ENCODE assay signal across 30 cellular contexts in the genomic region with DNA sequence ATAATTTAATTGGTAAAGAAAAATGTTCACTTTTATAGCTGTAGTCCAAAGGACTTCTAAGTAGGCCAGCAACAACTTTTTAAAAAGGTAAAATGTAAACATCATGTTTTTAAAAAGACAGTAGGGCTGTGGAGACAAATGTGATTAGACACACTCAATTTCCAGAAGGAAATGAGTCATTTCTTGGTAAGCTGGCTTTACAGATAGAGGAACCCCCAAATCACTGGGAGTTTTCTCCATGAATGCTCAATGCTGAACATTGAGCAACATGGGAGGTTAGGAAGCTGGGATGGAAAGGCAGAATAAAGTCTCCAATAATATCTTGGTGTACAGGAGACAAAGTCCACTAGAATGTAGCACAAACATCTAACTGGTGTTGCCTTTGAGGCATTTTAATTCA.
A peak's percentile ranks its signal among the peaks of the same experiment; 100 is the strongest.
DNase-seq lines count a peak whose midpoint lies in the region; ATAC-seq, FAIRE-seq and TF ChIP-seq lines count a peak whose summit lies in the region.
"Had no signal": no experiment of that assay in that cellular context is flagged by ENCODE, and none has a peak within 500 bp of the region (broad histone marks: within the 10 kb centered on the region; RNA-seq: fewer than 3 reads in every experiment).

No MANE protein-coding gene starts in this region.

- no peaks in the 10 kb centered on the region for H3K9me3 Mint-ChIP-seq in WTC11
- no peaks in the 10 kb centered on the region for H3K9me3 Mint-ChIP-seq in activated CD4-positive, alpha-beta T cell treated with anti-CD3 and anti-CD28 coated beads, Interleukin-2, amount 10 ng/mL, durations not matched to agents 24 days and 14 days
- H3K9me3 Mint-ChIP-seq: activated naive CD4-positive, alpha-beta T cell treated with anti-CD3 and anti-CD28 coated beads, Interleukin-2, amount 50 U/mL, for 24 hours; activated T-helper 1 cell treated with anti-CD3 and anti-CD28 coated beads, Interleukin-12 subunit alpha, Interleukin-12 subunit beta, Interleukin-2, Interleukin-4 antibody, amounts not matched to agents 30 ng/mL and 10 ng/mL and 1 ng/mL, durations not matched to agents 14 hours and 24 hours and 36 hours; CD4-positive, alpha-beta T cell; effector memory CD8-positive, alpha-beta T cell; naive thymus-derived CD8-positive, alpha-beta T cell; stimulated activated naive CD8-positive, alpha-beta T cell treated with anti-CD3 and anti-CD28 coated beads, Interleukin-15, Interleukin-2, amounts not matched to agents 100 ng/mL and 50 ng/mL, for 24 hours had no signal

- H3K4me2 ChIP-seq in K562 (ENCODE audit: insufficient read depth, low read length) = no peak overlapping the region

- H3K79me2 ChIP-seq in K562 (ENCODE audit: control insufficient read depth, insufficient read depth, low read length) = no peaks in the 10 kb centered on the region

- POLR2A ChIA-PET in K562 (lab: Yijun Ruan, JAX) (no interaction called here), WTC11 (lab: Charles Lee) (no interaction called here)

- H3K27ac Mint-ChIP-seq in WTC11 = no peak overlapping the region
- no peak overlapping the region for H3K27ac Mint-ChIP-seq in activated CD4-positive, alpha-beta T cell treated with anti-CD3 and anti-CD28 coated beads, Interleukin-2, amount 10 ng/mL, durations not matched to agents 24 days and 14 days
- H3K27ac Mint-ChIP-seq: activated naive CD4-positive, alpha-beta T cell treated with anti-CD3 and anti-CD28 coated beads, Interleukin-2, amount 50 U/mL, for 24 hours; activated T-helper 1 cell treated with anti-CD3 and anti-CD28 coated beads, Interleukin-12 subunit alpha, Interleukin-12 subunit beta, Interleukin-2, Interleukin-4 antibody, amounts not matched to agents 30 ng/mL and 10 ng/mL and 1 ng/mL, durations not matched to agents 14 hours and 24 hours and 36 hours; CD4-positive, alpha-beta T cell; effector memory CD8-positive, alpha-beta T cell; naive thymus-derived CD8-positive, alpha-beta T cell; stimulated activated naive CD8-positive, alpha-beta T cell treated with anti-CD3 and anti-CD28 coated beads, Interleukin-15, Interleukin-2, amounts not matched to agents 100 ng/mL and 50 ng/mL, for 24 hours had no signal

- no TSS peak for BruUV-seq in K562 (replicated peaks; lab: Mats Ljungman, UMichigan)

- H3K4me3 ChIP-seq in K562 (no peak overlapping the region), mesodermal cell (ENCODE audit: extremely low read depth, insufficient read depth, low read length, poor library complexity, severe bottlenecking) (no peak overlapping the region)
- H3K4me3 ChIP-seq: coronary artery, MG63, skin epidermis, vagina had no signal

- H3K36me3 ChIP-seq in K562 (ENCODE audit: control insufficient read depth, insufficient read depth, low read length) (no peaks in the 10 kb centered on the region), mesodermal cell (ENCODE audit: control insufficient read depth, insufficient read depth, low read length) (no peaks in the 10 kb centered on the region)
- H3K36me3 ChIP-seq: MG63, vagina had no signal

- peak; percentile 51; the same call in 1 of the 2 replicates for TF ChIP-seq EP300 in K562 (IDR thresholded peaks at IDR 0.05; ENCODE audit: low read length)

- no peaks in the 10 kb centered on the region for H3K4me1 Mint-ChIP-seq in WTC11
- no peaks in the 10 kb centered on the region for H3K4me1 Mint-ChIP-seq in activated CD4-positive, alpha-beta T cell treated with anti-CD3 and anti-CD28 coated beads, Interleukin-2, amount 10 ng/mL, durations not matched to agents 24 days and 14 days
- H3K4me1 Mint-ChIP-seq: activated naive CD4-positive, alpha-beta T cell treated with anti-CD3 and anti-CD28 coated beads, Interleukin-2, amount 50 U/mL, for 24 hours had no signal

- no peaks in the 10 kb centered on the region for H3K9me3 ChIP-seq in K562 (replicated peaks; ENCODE audit: control insufficient read depth, insufficient read depth, low read depth, low read length)
- H3K9me3 ChIP-seq in mesodermal cell (ENCODE audit: control insufficient read depth, low read length) = no peaks in the 10 kb centered on the region
- H3K9me3 ChIP-seq: MG63, vagina had no signal

- FAIRE-seq in K562 (lab: Jason Lieb, UNC) = peak; percentile 73
- FAIRE-seq: D721Med, GM12891 had no signal

- H3K9ac ChIP-seq in K562 (ENCODE audit: insufficient read depth in 1 of 2, low read depth in 2 of 2, low read length in 2 of 2) = no peak overlapping the region

- H3K4me1 ChIP-seq in K562 (replicated peaks in 1 of 2; ENCODE audit: control insufficient read depth in 2 of 2, insufficient read depth in 2 of 2, low read length in 2 of 2) (no peaks in the 10 kb centered on the region; a peak in 1 of 5 replicates), mesodermal cell (ENCODE audit: control insufficient read depth, insufficient read depth, low read length, poor library complexity, severe bottlenecking) (peaks cover 15% of the 10 kb centered on the region)
- H3K4me1 ChIP-seq: vagina had no signal

- peak overlapping the region; percentile 28; the same call in 1 of the 2 replicates for H2AFZ ChIP-seq in K562 (ENCODE audit: low read depth, low read length)

- H3K9me1 ChIP-seq in K562 (ENCODE audit: control insufficient read depth, insufficient read depth, low read length) = no peaks in the 10 kb centered on the region

- no peak for TF ChIP-seq RAD21 in K562 (CRISPR knock-in tag; conservative IDR thresholded peaks at IDR 0.05 in 1 of 2, IDR thresholded peaks at IDR 0.05 in 1 of 2)

- in situ Hi-C loops in K562 (cut with MboI) = no loop called here

- ATAC-seq in K562 (no peak), WTC11 (no peak), GM21717 (IDR thresholded peaks at IDR 0.05; ENCODE audit: unreplicated experiment) (no peak), GM19395 (IDR thresholded peaks at IDR 0.05; ENCODE audit: unreplicated experiment) (no peak)
- ATAC-seq: effector memory CD8-positive, alpha-beta T cell; naive thymus-derived CD8-positive, alpha-beta T cell had no signal

- no peaks in the 10 kb centered on the region for H3K36me3 Mint-ChIP-seq in WTC11
- H3K36me3 Mint-ChIP-seq in activated CD4-positive, alpha-beta T cell treated with anti-CD3 and anti-CD28 coated beads, Interleukin-2, amount 10 ng/mL, durations not matched to agents 24 days and 14 days (ENCODE audit: low read depth) = no peaks in the 10 kb centered on the region
- H3K36me3 Mint-ChIP-seq: activated naive CD4-positive, alpha-beta T cell treated with anti-CD3 and anti-CD28 coated beads, Interleukin-2, amount 50 U/mL, for 24 hours; naive thymus-derived CD8-positive, alpha-beta T cell had no signal

- H3K27me3 ChIP-seq in K562 (ENCODE audit: control insufficient read depth in 2 of 2, insufficient read depth in 2 of 2, low read length in 2 of 2) = no peaks in the 10 kb centered on the region
- H3K27me3 ChIP-seq: MG63, vagina had no signal

- DNase-seq in Kasumi-1 (lab: John Stamatoyannopoulos, UW) (peak; percentile 36 to 44), OCI-M2 (lab: John Stamatoyannopoulos, UW; ENCODE audit: unreplicated experiment) (peak; percentile 19), K562 (ENCODE audit: extremely low read depth in 1 of 4, low spot score in 3 of 4) (peak; percentile 10 to 35 (median 12)), WTC11 (ENCODE audit: low spot score) (no peak)
- no peak for DNase-seq in activated CD4-positive, alpha-beta T cell treated with anti-CD3 and anti-CD28 coated beads, Interleukin-2, amount 10 ng/mL, durations not matched to agents 24 days and 14 days
- DNase-seq: activated CD4-positive, alpha-beta T cell treated with anti-CD3 and anti-CD28 coated beads, Interleukin-2, amount 50 U/mL, for 48 hours; activated CD8-positive, alpha-beta memory T cell treated with anti-CD3 and anti-CD28 coated beads, Interleukin-2, amount 50 U/mL, for 4 hours; CD4-positive, alpha-beta T cell; effector memory CD8-positive, alpha-beta T cell; EL; foreskin fibroblast; GOT3; mesendoderm; MG63; naive thymus-derived CD8-positive, alpha-beta T cell; NCI-H1436 treated with DMSO at 0.1 percent for 48 hours; NCI-H2107; occipital lobe; SHP77 had no signal

- intact Hi-C loops in K562 (cut with micrococcal nuclease) = no loop called here
- intact Hi-C loops in activated CD4-positive, alpha-beta T cell treated with anti-CD3 and anti-CD28 coated beads, Interleukin-2, amount 10 ng/mL, durations not matched to agents 24 days and 14 days (cut with micrococcal nuclease) = no loop called here

- TF ChIP-seq CTCF in K562 (IDR thresholded peaks at IDR 0.05 in 2 of 3, conservative IDR thresholded peaks at IDR 0.05 in 1 of 3; ENCODE audit: insufficient read depth in 2 of 3, low read depth in 1 of 3, low read length in 3 of 3) (no peak), WTC11 (IDR thresholded peaks at IDR 0.05) (no peak)

- no peaks in the 10 kb centered on the region for H3K27me3 Mint-ChIP-seq in WTC11 (ENCODE audit: low read depth)
- H3K27me3 Mint-ChIP-seq in activated CD4-positive, alpha-beta T cell treated with anti-CD3 and anti-CD28 coated beads, Interleukin-2, amount 10 ng/mL, durations not matched to agents 24 days and 14 days = peaks cover 12% of the 10 kb centered on the region
- H3K27me3 Mint-ChIP-seq: effector memory CD8-positive, alpha-beta T cell had no signal

- CTCF ChIA-PET in K562 (lab: Yijun Ruan, JAX; ENCODE audit: low intra/inter-chr PET ratio) (no interaction called here), WTC11 (lab: Charles Lee) (interaction anchor here (0.9 kb wide), 1 partner anchor 122 kb away, joined by 4 read pairs; no protein-coding TSS in a partner anchor)

- no peak overlapping the region for H3K4me3 Mint-ChIP-seq in WTC11
- no peak overlapping the region for H3K4me3 Mint-ChIP-seq in activated CD4-positive, alpha-beta T cell treated with anti-CD3 and anti-CD28 coated beads, Interleukin-2, amount 10 ng/mL, durations not matched to agents 24 days and 14 days
- H3K4me3 Mint-ChIP-seq: activated naive CD4-positive, alpha-beta T cell treated with anti-CD3 and anti-CD28 coated beads, Interleukin-2, amount 50 U/mL, for 24 hours; activated T-helper 1 cell treated with anti-CD3 and anti-CD28 coated beads, Interleukin-12 subunit alpha, Interleukin-12 subunit beta, Interleukin-2, Interleukin-4 antibody, amounts not matched to agents 30 ng/mL and 10 ng/mL and 1 ng/mL, durations not matched to agents 14 hours and 24 hours and 36 hours; CD4-positive, alpha-beta T cell; effector memory CD8-positive, alpha-beta T cell; naive thymus-derived CD8-positive, alpha-beta T cell; stimulated activated naive CD8-positive, alpha-beta T cell treated with anti-CD3 and anti-CD28 coated beads, Interleukin-15, Interleukin-2, amounts not matched to agents 100 ng/mL and 50 ng/mL, for 24 hours had no signal

- no peak for TF ChIP-seq POLR2A in K562 (conservative IDR thresholded peaks at IDR 0.05)

- H3K27ac ChIP-seq in K562 (ENCODE audit: extremely low read depth, low read depth, low read length) (peak overlapping the region; percentile 52; the same call in 2 of the 3 replicates), mesodermal cell (ENCODE audit: low read depth, low read length, severe bottlenecking) (peak overlapping the region; percentile 32)
- H3K27ac ChIP-seq: coronary artery, skin epidermis, vagina had no signal

- H4K20me1 ChIP-seq in K562 (replicated peaks; ENCODE audit: control insufficient read depth, insufficient read depth, low read length) = no peaks in the 10 kb centered on the region

TF ChIP-seq in K562, 482 proteins besides CTCF, POLR2A, EP300 and RAD21 (continues in another document):
- no peak for TF ChIP-seq RUNX1 (IDR thresholded peaks at IDR 0.05; ENCODE audit: low read depth)
- no peak for TF ChIP-seq ZSCAN29 (IDR thresholded peaks at IDR 0.05)

TF ChIP-seq in WTC11, 78 proteins besides CTCF, POLR2A, EP300 and RAD21 (continues in another document):
- TF ChIP-seq SOX15 (CRISPR knock-in tag; IDR thresholded peaks at IDR 0.05) = no peak

Comparison
In these comparisons a context has a peak if more than half of its experiments do, and no peak if none do; other contexts are left out.
1. DNase-seq: peak in Kasumi-1 (2 of 2), OCI-M2 (single experiment) and K562 (4 of 4); none in WTC11 (single experiment) and activated CD4-positive, alpha-beta T cell treated with anti-CD3 and anti-CD28 coated beads, Interleukin-2, amount 10 ng/mL, durations not matched to agents 24 days and 14 days (single experiment).